In genomic region chr7:96910484-96910883, GRCh38 we compare ENCODE assay signal across 25 cellular contexts.
DNase-seq lines count a peak whose midpoint lies in the region; ATAC-seq and TF ChIP-seq lines count a peak whose summit lies in the region.
"Had no signal": no experiment of that assay in that cellular context is flagged by ENCODE, and none has a peak within 500 bp of the region (broad histone marks: within the 10 kb centered on the region; RNA-seq: fewer than 3 reads in every experiment).

No MANE protein-coding gene starts in this region.

- H3K4me3 ChIP-seq in choroid plexus epithelial cell (ENCODE audit: low read depth, low read length) (no peak overlapping the region), trophoblast cell (ENCODE audit: low read depth, low read length) (no peak overlapping the region), lower leg skin (ENCODE audit: low read depth, poor library complexity, severe bottlenecking) (no peak overlapping the region)
- H3K4me3 ChIP-seq: GM23338, heart right ventricle, testis, vagina had no signal

- DNase-seq in H4 (ENCODE audit: low spot score) = peak; percentile 23
- DNase-seq in NOMO-1 (lab: John Stamatoyannopoulos, UW; ENCODE audit: unreplicated experiment in 2 of 2) = peak; percentile 81 to 93
- DNase-seq in choroid plexus epithelial cell (ENCODE audit: low read depth) = peak; percentile 0
- peak; percentile 26 to 61 for DNase-seq in trophoblast cell
- no peak for DNase-seq in anterior cingulate cortex (lab: John Stamatoyannopoulos, UW)
- no peak for DNase-seq in lower leg skin (ENCODE audit: low spot score in 2 of 2)
- DNase-seq: activated CD4-positive, alpha-beta T cell treated with anti-CD3 and anti-CD28 coated beads for 36 hours; activated CD8-positive, alpha-beta T cell treated with anti-CD3 and anti-CD28 coated beads, Interleukin-2, amount 10 ng/mL, durations not matched to agents 7 days and 5 days; CD4-positive, alpha-beta memory T cell; DMS153; heart right ventricle; NCI-H1417; NCI-H2081 treated with DMSO at 0.1 percent for 48 hours; NCI-H226; NCI-H748 treated with DMSO at 0.1 percent for 48 hours; RPMI8226; stimulated activated naive B cell treated with anti-CD40 and anti-IgM and Interleukin-4, amounts not matched to agents 10 μg/mL and 1 μg/mL and 100 μg/mL, for 72 hours; T-helper 17 cell; testis had no signal

- H2AK5ac ChIP-seq in trophoblast cell (ENCODE audit: low read length) = no peak overlapping the region

- H2BK5ac ChIP-seq in trophoblast cell (ENCODE audit: low read depth, low read length, poor library complexity) = no peak overlapping the region

- H3K9me3 ChIP-seq in trophoblast cell (ENCODE audit: insufficient read depth, low read depth, low read length) = no peaks in the 10 kb centered on the region
- H3K9me3 ChIP-seq: heart right ventricle, testis, vagina had no signal

- no peak for TF ChIP-seq POLR2A in lower leg skin (IDR thresholded peaks at IDR 0.05)

- ATAC-seq in HG02885 (IDR thresholded peaks at IDR 0.05; ENCODE audit: poor library complexity, unreplicated experiment) (no peak), HG03025 (IDR thresholded peaks at IDR 0.05; ENCODE audit: low FRiP score, unreplicated experiment) (no peak)
- ATAC-seq: activated CD4-positive, alpha-beta T cell treated with anti-CD3 and anti-CD28 coated beads for 36 hours; activated CD8-positive, alpha-beta T cell treated with anti-CD3 and anti-CD28 coated beads, Interleukin-2, amount 10 ng/mL, durations not matched to agents 7 days and 5 days; GM23338; heart right ventricle; sciatic nerve; stimulated activated naive B cell treated with anti-CD40 and anti-IgM and Interleukin-4, amounts not matched to agents 10 μg/mL and 1 μg/mL and 100 μg/mL, for 72 hours; T-helper 17 cell had no signal

- no peak overlapping the region for H3K4me2 ChIP-seq in trophoblast cell (ENCODE audit: low read length)
- H3K4me2 ChIP-seq: GM23338 had no signal

- no peak overlapping the region for H3K4ac ChIP-seq in trophoblast cell (ENCODE audit: low read depth, low read length)

- no CpG with 5 or more reads among the region's 3 CpGs for WGBS in trophoblast cell (ENCODE audit: extremely low coverage, insufficient coverage, insufficient read length)
- WGBS in lower leg skin, 2 donors = 69 to 71% methylated on average over 3 of the region's 3 CpGs

- no peak overlapping the region for H3K27ac ChIP-seq in trophoblast cell (ENCODE audit: low read depth, low read length)
- H3K27ac ChIP-seq: heart right ventricle, parathyroid adenoma, testis, vagina had no signal

- H4K8ac ChIP-seq in trophoblast cell (ENCODE audit: low read depth, low read length) = no peak overlapping the region

- H3K36me3 ChIP-seq in trophoblast cell (ENCODE audit: control insufficient read depth in 1 of 2, insufficient read depth in 2 of 2, low read length in 2 of 2) = no peaks in the 10 kb centered on the region
- H3K36me3 ChIP-seq: heart right ventricle, vagina had no signal

- H4K91ac ChIP-seq in trophoblast cell (ENCODE audit: low read depth, low read length) = no peak overlapping the region

- H3K79me2 ChIP-seq in trophoblast cell (ENCODE audit: control insufficient read depth, insufficient read depth, low read length, poor library complexity) = no peaks in the 10 kb centered on the region
- H3K79me2 ChIP-seq: parathyroid adenoma had no signal

- H3K79me1 ChIP-seq in trophoblast cell (ENCODE audit: low read length) = no peaks in the 10 kb centered on the region

- H3K23ac ChIP-seq in trophoblast cell (ENCODE audit: low read length) = no peak overlapping the region

- no peaks in the 10 kb centered on the region for H3K4me1 ChIP-seq in trophoblast cell (ENCODE audit: control insufficient read depth in 1 of 2, insufficient read depth in 2 of 2, low read length in 2 of 2)
- H3K4me1 ChIP-seq: heart right ventricle, parathyroid adenoma, testis, vagina had no signal

- H3K9ac ChIP-seq in trophoblast cell (ENCODE audit: low read length) = no peak overlapping the region
- H3K9ac ChIP-seq: parathyroid adenoma had no signal

- intact Hi-C loops in lower leg skin (cut with DNase I; ENCODE audit: low total_unique reads) = no loop called here

- no peak overlapping the region for H2AFZ ChIP-seq in trophoblast cell (ENCODE audit: insufficient read depth, low read length, poor library complexity)
- H2AFZ ChIP-seq: GM23338, parathyroid adenoma had no signal

- TF ChIP-seq CTCF in choroid plexus epithelial cell (conservative IDR thresholded peaks at IDR 0.05; ENCODE audit: low read depth, low read length) = no peak
- TF ChIP-seq CTCF in lower leg skin (IDR thresholded peaks at IDR 0.05) = no peak

- H4K12ac ChIP-seq in trophoblast cell (ENCODE audit: low read depth, low read length) = no peak overlapping the region

- no peak overlapping the region for H2BK12ac ChIP-seq in trophoblast cell (ENCODE audit: low read length)

- no peak overlapping the region for H2BK120ac ChIP-seq in trophoblast cell (ENCODE audit: insufficient read depth, low read length, poor library complexity)

- no peak overlapping the region for H3K18ac ChIP-seq in trophoblast cell (ENCODE audit: low read length)

- H3K27me3 ChIP-seq in trophoblast cell (ENCODE audit: insufficient read depth, low read length) = no peaks in the 10 kb centered on the region
- H3K27me3 ChIP-seq: testis, vagina had no signal

- no peak overlapping the region for H3K14ac ChIP-seq in trophoblast cell (ENCODE audit: low read length)

Comparison
In these comparisons a context has a peak if more than half of its experiments do, and no peak if none do; other contexts are left out.
1. DNase-seq: peak in H4 (single experiment), NOMO-1 (2 of 2), choroid plexus epithelial cell (single experiment) and trophoblast cell (2 of 2); none in anterior cingulate cortex (0 of 58) and lower leg skin (0 of 2).